ENCODE assay signal across 1 cellular context in genomic region chr6:515267-515666, GRCh38.
TF ChIP-seq lines count a peak whose summit lies in the region.

No MANE protein-coding gene starts in this region.

TF ChIP-seq in H1, 55 proteins besides CTCF, POLR2A, EP300 and RAD21:
- TF ChIP-seq JUND (IDR thresholded peaks at IDR 0.05; ENCODE audit: low read length) (no peak), SIRT6 (IDR thresholded peaks at IDR 0.05; ENCODE audit: low read length) (no peak), CTBP2 (IDR thresholded peaks at IDR 0.05; ENCODE audit: borderline replicate concordance, insufficient read depth, insufficient read length, low read length) (no peak), EZH2 (IDR thresholded peaks at IDR 0.05; ENCODE audit: low read depth, low read length, severe bottlenecking) (no peak), MAFK (IDR thresholded peaks at IDR 0.05; ENCODE audit: low read depth, low read length) (no peak), BCL11A (IDR thresholded peaks at IDR 0.05; ENCODE audit: low read depth in 2 of 2, low read length in 2 of 2) (no peak), SP1 (IDR thresholded peaks at IDR 0.05; ENCODE audit: low read depth, low read length) (no peak), RXRA (IDR thresholded peaks at IDR 0.05; ENCODE audit: insufficient read depth, low read depth, low read length) (no peak), NRF1 (IDR thresholded peaks at IDR 0.05; ENCODE audit: low read depth, low read length) (no peak), ATF3 (IDR thresholded peaks at IDR 0.05; ENCODE audit: insufficient read depth, low read depth, low read length) (no peak), CBX8 (IDR thresholded peaks at IDR 0.05; ENCODE audit: borderline replicate concordance, low read depth, low read length) (no peak), HDAC2 (IDR thresholded peaks at IDR 0.05; ENCODE audit: borderline replicate concordance in 1 of 2, low read depth in 2 of 2, low read length in 2 of 2) (no peak), SRF (IDR thresholded peaks at IDR 0.05; ENCODE audit: low read depth, low read length) (no peak), EGR1 (IDR thresholded peaks at IDR 0.05; ENCODE audit: borderline replicate concordance, low read depth, low read length) (no peak), HDAC6 (IDR thresholded peaks at IDR 0.05; ENCODE audit: low read depth, low read length) (no peak), SUZ12 (IDR thresholded peaks at IDR 0.05; ENCODE audit: low read length) (no peak), KDM4A (IDR thresholded peaks at IDR 0.05; ENCODE audit: low read depth, low read length, severe bottlenecking) (no peak), TCF12 (IDR thresholded peaks at IDR 0.05; ENCODE audit: low read depth, low read length) (no peak), SP2 (IDR thresholded peaks at IDR 0.05; ENCODE audit: low read length) (no peak), CHD7 (IDR thresholded peaks at IDR 0.05; ENCODE audit: insufficient replicate concordance, low read length) (no peak)
TF ChIP-seq in H1: peak in this region for 0.
